6 cellular contexts compared by ENCODE assay signal in genomic region chr17:53646835-53647234, GRCh38.
"Had no signal": no experiment of that assay in that cellular context is flagged by ENCODE, and none has a peak within 500 bp of the region (broad histone marks: within the 10 kb centered on the region; RNA-seq: fewer than 3 reads in every experiment).

No MANE protein-coding gene starts in this region.

- FAIRE-seq: HepG2, K562 had no signal

- H3K4me3 ChIP-seq: K562 had no signal

- H3K27ac ChIP-seq: HL-60 had no signal

- ATAC-seq: HepG2, K562 had no signal

- DNase-seq: IMR-90, KBM-7, KG1 had no signal
